ENCODE assay signal across 27 cellular contexts in the genomic region with DNA sequence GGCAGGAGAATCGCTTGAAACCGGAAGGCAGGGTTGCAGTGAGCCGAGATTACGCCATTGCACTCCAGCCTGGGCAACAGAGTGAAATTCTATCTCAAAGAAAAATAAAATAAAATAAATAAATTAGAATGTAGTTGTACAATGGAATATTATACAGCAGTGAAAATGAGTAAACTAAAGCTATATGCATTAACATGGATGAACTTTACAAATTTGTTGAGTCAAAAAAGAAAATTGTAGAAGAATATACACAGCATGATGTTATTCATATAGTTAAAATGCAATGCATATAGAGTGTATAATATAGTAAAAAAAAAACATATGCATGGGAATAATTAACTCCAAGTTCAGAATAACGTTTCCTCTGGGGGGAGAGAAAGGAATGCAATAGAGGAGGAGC.
"Had no signal": no experiment of that assay in that cellular context is flagged by ENCODE, and none has a peak within 500 bp of the region (broad histone marks: within the 10 kb centered on the region; RNA-seq: fewer than 3 reads in every experiment).

No MANE protein-coding gene starts in this region.

- H3K27me3 ChIP-seq: stomach, suprapubic skin, testis, thyroid gland, tibial artery, tibial nerve, transverse colon, upper lobe of left lung, upper lobe of right lung, uterus, vagina had no signal

- H3K9me3 ChIP-seq: stomach, suprapubic skin, testis, thoracic aorta, thyroid gland, tibial artery, tibial nerve, transverse colon, upper lobe of left lung, upper lobe of right lung, uterus, vagina had no signal

- H3K36me3 ChIP-seq: stomach, suprapubic skin, thoracic aorta, thyroid gland, tibial artery, tibial nerve, transverse colon, upper lobe of left lung, upper lobe of right lung, uterus, vagina had no signal

- H3K4me3 ChIP-seq: stomach, suprapubic skin, testis, thoracic aorta, thyroid gland, tibial artery, tibial nerve, transverse colon, upper lobe of left lung, upper lobe of right lung, uterus, vagina had no signal

- DNase-seq: stimulated activated CD4-positive, alpha-beta T cell treated with anti-CD3 and anti-CD28 coated beads, Interleukin-2, amount 100 ng/mL, for 48 hours; stimulated activated CD4-positive, alpha-beta T cell treated with anti-CD3 and anti-CD28 coated beads, Interleukin-4, amount 100 ng/mL, for 1 hour; stimulated activated CD4-positive, alpha-beta T cell treated with anti-CD3 and anti-CD28 coated beads, Interleukin-4, amount 100 ng/mL, for 24 hours; stimulated activated CD4-positive, alpha-beta T cell treated with anti-CD3 and anti-CD28 coated beads, Interleukin-4, amount 100 ng/mL, for 4 hours; stimulated activated CD8-positive, alpha-beta memory T cell treated with anti-CD3 and anti-CD28 coated beads, Interleukin-4, amount 100 ng/mL, for 48 hours; stimulated activated naive B cell treated with anti-CD40 and anti-IgM and Interleukin-4, amounts not matched to agents 10 μg/mL and 1 μg/mL and 100 μg/mL, for 72 hours; stimulated activated naive CD4-positive, alpha-beta T cell; stimulated activated naive CD4-positive, alpha-beta T cell treated with Interleukin-2 at 50 U/mL for 16 hours; stimulated activated naive CD8-positive, alpha-beta T cell treated with anti-CD3 and anti-CD28 coated beads, Interleukin-15, amount 100 ng/mL, for 72 hours; stimulated activated naive CD8-positive, alpha-beta T cell treated with anti-CD3 and anti-CD28 coated beads, Interleukin-15, Interleukin-2, amounts not matched to agents 100 U/mL and 50 U/mL, for 24 hours; stomach; substantia nigra; testis; thyroid gland; tibial artery; transverse colon; trophoblast cell; upper lobe of left lung; upper lobe of right lung; uterus had no signal

- H3K27ac ChIP-seq: stomach, suprapubic skin, testis, thoracic aorta, thyroid gland, tibial artery, tibial nerve, transverse colon, upper lobe of left lung, upper lobe of right lung, uterus, vagina had no signal

- ATAC-seq: stimulated activated effector memory CD8-positive, alpha-beta T cell treated with anti-CD3 and anti-CD28 coated beads, Interleukin-12 subunit alpha, Interleukin-12 subunit beta, amount 100 ng/mL, for 72 hours; stimulated activated memory B cell treated with anti-CD40 and anti-IgM and Interleukin-4, amounts not matched to agents 10 μg/mL and 1 μg/mL and 100 μg/mL, for 72 hours; stimulated activated naive B cell treated with anti-CD40 and anti-IgM and Interleukin-4, amounts not matched to agents 10 μg/mL and 1 μg/mL and 100 μg/mL, for 72 hours; stimulated activated naive CD8-positive, alpha-beta T cell treated with anti-CD3 and anti-CD28 coated beads, Interleukin-15, amount 100 ng/mL, for 72 hours; stimulated activated naive CD8-positive, alpha-beta T cell treated with anti-CD3 and anti-CD28 coated beads, Interleukin-15, Interleukin-2, amounts not matched to agents 100 U/mL and 50 U/mL, for 24 hours; upper lobe of right lung had no signal

- FAIRE-seq: urothelium cell line had no signal
